ENCODE assay signal across 11 cellular contexts in the genomic region with DNA sequence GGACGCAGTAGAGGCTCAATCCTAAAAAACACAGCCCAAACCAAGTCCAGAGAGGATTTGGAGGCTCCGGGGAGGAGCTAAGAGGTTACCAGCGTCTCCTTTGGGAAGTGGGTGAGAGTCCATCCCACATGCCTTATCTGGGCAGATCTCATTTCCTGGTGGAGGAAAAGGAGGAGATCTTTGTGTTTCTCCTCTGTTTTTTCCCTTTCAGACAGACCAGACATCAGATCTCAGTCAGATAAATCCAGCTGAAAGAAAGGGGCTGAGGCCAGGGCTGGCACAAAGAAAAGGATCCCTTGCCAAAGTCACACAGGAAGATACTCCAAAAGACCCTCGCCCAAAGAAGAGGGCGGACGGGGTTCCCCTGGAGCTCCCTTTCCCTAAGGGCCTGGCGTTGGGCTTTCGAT. TPM values are rescaled to one million over a fixed set of nuclear protein-coding genes. Genes with fewer than 3 reads are reported as not detected.
DNase-seq lines count a peak whose midpoint lies in the region; ATAC-seq, FAIRE-seq and TF ChIP-seq lines count a peak whose summit lies in the region.
"Had no signal": no experiment of that assay in that cellular context is flagged by ENCODE, and none has a peak within 500 bp of the region (broad histone marks: within the 10 kb centered on the region; RNA-seq: fewer than 3 reads in every experiment).

No MANE protein-coding gene starts in this region.

- no peak for TF ChIP-seq POLR2A in Peyer's patch (IDR thresholded peaks at IDR 0.05)

- H3K36me3 ChIP-seq in BLaER1 treated with 17β-estradiol and CSF1 and Interleukin-3, amounts not matched to agents 10 nM and 100 nM = no peaks in the 10 kb centered on the region
- no peaks in the 10 kb centered on the region for H3K36me3 ChIP-seq in Peyer's patch
- H3K36me3 ChIP-seq in pancreas = no peaks in the 10 kb centered on the region

- no peaks in the 10 kb centered on the region for H3K27me3 Mint-ChIP-seq in endothelial cell (ENCODE audit: unreplicated experiment)

- 42 to 57% methylated on average over 8 of the region's 8 CpGs for WGBS in pancreas, 2 donors

- H3K27ac ChIP-seq in BLaER1 treated with 17β-estradiol and CSF1 and Interleukin-3, amounts not matched to agents 10 nM and 100 nM = no peak overlapping the region
- H3K27ac ChIP-seq in Peyer's patch = peak overlapping the region in 3 of 4 donors; percentile 64 to 92 (median 87)
- peak overlapping the region; percentile 95 to 99 (median 98) for H3K27ac ChIP-seq in pancreas

- H3K4me2 ChIP-seq in BLaER1 treated with 17β-estradiol and CSF1 and Interleukin-3, amounts not matched to agents 10 nM and 100 nM = peak overlapping the region; percentile 72 to 95 (median 84)

- H3K27me3 ChIP-seq in BLaER1 treated with 17β-estradiol and CSF1 and Interleukin-3, amounts not matched to agents 10 nM and 100 nM = peaks cover 0 to 22% (median 0%) of the 10 kb centered on the region in 11 experiments; a peak in 6 of 22 replicates
- no peaks in the 10 kb centered on the region for H3K27me3 ChIP-seq in Peyer's patch
- no peaks in the 10 kb centered on the region for H3K27me3 ChIP-seq in pancreas

- peaks cover 4 to 20% (median 13%) of the 10 kb centered on the region in 10 experiments; a peak in 18 of 20 replicates for H3K4me1 ChIP-seq in BLaER1 treated with 17β-estradiol and CSF1 and Interleukin-3, amounts not matched to agents 10 nM and 100 nM
- H3K4me1 ChIP-seq in Peyer's patch (peaks cover 0 to 15% (median 4%) of the 10 kb centered on the region in 4 donors), pancreas (peaks cover 17 to 29% (median 27%) of the 10 kb centered on the region in 3 donors)

- no peaks in the 10 kb centered on the region for H3K4me1 Mint-ChIP-seq in endothelial cell (ENCODE audit: unreplicated experiment)

- intact Hi-C loops in pancreas (cut with DNase I) = loop anchor here in 2 of 3 donors (10.0 kb wide), 2 partner anchors 91 to 101 kb away; no protein-coding TSS in a partner anchor

- no peak for TF ChIP-seq CTCF in Peyer's patch (IDR thresholded peaks at IDR 0.05)
- TF ChIP-seq CTCF in pancreas (IDR thresholded peaks at IDR 0.05) = no peak
- no peak for TF ChIP-seq CTCF in endothelial cell (IDR thresholded peaks at IDR 0.05; ENCODE audit: unreplicated experiment)
- no peak for TF ChIP-seq CTCF in omental fat pad (IDR thresholded peaks at IDR 0.05)

- H3K9me3 Mint-ChIP-seq in endothelial cell (ENCODE audit: unreplicated experiment) = no peaks in the 10 kb centered on the region

- in situ Hi-C loops in KBM-7 (cut with MboI; ENCODE audit: low pct_unique_long_range_greater_than_20kb, low sequenced_read_pairs) = no loop called here

- no peak overlapping the region for H3K4me3 Mint-ChIP-seq in endothelial cell (ENCODE audit: unreplicated experiment)

- no peak overlapping the region for H3K27ac Mint-ChIP-seq in endothelial cell (ENCODE audit: unreplicated experiment)

- peaks cover 0 to 10% (median 0%) of the 10 kb centered on the region in 11 experiments; a peak in 4 of 22 replicates for H3K9me3 ChIP-seq in BLaER1 treated with 17β-estradiol and CSF1 and Interleukin-3, amounts not matched to agents 10 nM and 100 nM (replicated peaks in 1 of 11)
- H3K9me3 ChIP-seq in Peyer's patch (no peaks in the 10 kb centered on the region), pancreas (no peaks in the 10 kb centered on the region)

- peak overlapping the region in 4 of 11 experiments; percentile 80 to 83 (median 81); a peak in 7 of 22 replicates for H3K9ac ChIP-seq in BLaER1 treated with 17β-estradiol and CSF1 and Interleukin-3, amounts not matched to agents 10 nM and 100 nM

- H4K20me1 ChIP-seq in BLaER1 treated with 17β-estradiol and CSF1 and Interleukin-3, amounts not matched to agents 10 nM and 100 nM = no peaks in the 10 kb centered on the region

- peak overlapping the region in 7 of 10 experiments; percentile 61 to 71 (median 66); a peak in 9 of 20 replicates for H3K4me3 ChIP-seq in BLaER1 treated with 17β-estradiol and CSF1 and Interleukin-3, amounts not matched to agents 10 nM and 100 nM
- H3K4me3 ChIP-seq in Peyer's patch (no peak overlapping the region), pancreas (no peak overlapping the region)

- ATAC-seq in pancreas (peak in 2 of 4 donors; percentile 1 to 11), omental fat pad (ENCODE audit: low FRiP score) (no peak)

- H3K36me3 Mint-ChIP-seq in endothelial cell (ENCODE audit: low read depth, unreplicated experiment) = no peaks in the 10 kb centered on the region

- DNase-seq in Peyer's patch (no peak), foreskin melanocyte (peak; percentile 22), pancreas (peak in 1 of 6 donors; percentile 16), SHP77 treated with DMSO at 0.1 percent for 48 hours (lab: John Stamatoyannopoulos, UW) (no peak), KBM-7 (no peak), endothelial cell (ENCODE audit: low spot score) (no peak), omental fat pad (ENCODE audit: low spot score) (no peak)
- DNase-seq: DMS79; NCI-H2107; stimulated activated CD4-positive, alpha-beta T cell treated with anti-CD3 and anti-CD28 coated beads, Interleukin-4, amount 100 ng/mL, for 4 hours had no signal

- FAIRE-seq in pancreas (lab: Jason Lieb, UNC) = no peak

RNA-seq across cellular contexts. Expression of gene COMTD1, which starts 58.3 kb away (rescaled TPM):
- total RNA-seq in Peyer's patch (100 to 1,000 TPM in 3 of 4 donors, 10 to 100 TPM in 1; 86.6 to 205 (median 147) TPM), pancreas (10 to 100 TPM; 54.1 to 99.4 (median 64.0) TPM), endothelial cell (ENCODE audit: unreplicated experiment) (8.9 TPM), omental fat pad (10 to 100 TPM; 16.1 to 30.6 (median 24.3) TPM)
- 100 to 1,000 TPM; 153 to 318 TPM for polyA plus RNA-seq in pancreas

Comparison
In these comparisons a context has a peak if more than half of its experiments do, and no peak if none do; other contexts are left out.
1. H3K27ac ChIP-seq: peak in Peyer's patch (3 of 4) and pancreas (4 of 4); none in BLaER1 treated with 17β-estradiol and CSF1 and Interleukin-3, amounts not matched to agents 10 nM and 100 nM (0 of 11).
2. H3K4me3 ChIP-seq: peak in BLaER1 treated with 17β-estradiol and CSF1 and Interleukin-3, amounts not matched to agents 10 nM and 100 nM (7 of 10); none in Peyer's patch (0 of 4) and pancreas (0 of 4).